22 cellular contexts compared by ENCODE assay signal in genomic region chr7:39642896-39643295, GRCh38.
"Had no signal": no experiment of that assay in that cellular context is flagged by ENCODE, and none has a peak within 500 bp of the region (broad histone marks: within the 10 kb centered on the region; RNA-seq: fewer than 3 reads in every experiment).

No MANE protein-coding gene starts in this region.

- H3K4me1 ChIP-seq: ascending aorta, uterus had no signal

- DNase-seq: activated CD4-positive, alpha-beta memory T cell treated with anti-CD3 and anti-CD28 coated beads, Interleukin-2, amount 10 ng/mL, durations not matched to agents 7 days and 5 days; activated CD4-positive, alpha-beta T cell treated with anti-CD3 and anti-CD28 coated beads for 4 hours; activated CD4-positive, CD25-positive, alpha-beta regulatory T cell; activated gamma-delta T cell; activated naive CD4-positive, alpha-beta T cell treated with anti-CD3 and anti-CD28 coated beads, Interleukin-2, amount 50 U/mL, for 16 hours; central memory CD4-positive, alpha-beta T cell; foreskin fibroblast; naive thymus-derived CD4-positive, alpha-beta T cell; spleen; stimulated activated CD4-positive, alpha-beta T cell treated with anti-CD3 and anti-CD28 coated beads, Interleukin-4, amount 100 ng/mL, for 1 hour; stimulated activated naive CD4-positive, alpha-beta T cell; T1000; testis; trophoblast cell; uterus had no signal

- H3K36me3 ChIP-seq: ascending aorta, uterus had no signal

- ATAC-seq: left lobe of liver; naive thymus-derived CD4-positive, alpha-beta T cell had no signal

- FAIRE-seq: colon, keratinocyte had no signal

- H3K4me3 Mint-ChIP-seq: activated CD4-positive, alpha-beta memory T cell treated with anti-CD3 and anti-CD28 coated beads, Interleukin-2, amount 10 ng/mL, durations not matched to agents 7 days and 5 days; activated T-helper 1 cell treated with anti-CD3 and anti-CD28 coated beads, Interleukin-12 subunit alpha, Interleukin-12 subunit beta, Interleukin-2, Interleukin-4 antibody, amounts not matched to agents 30 ng/mL and 10 ng/mL and 1 ng/mL, durations not matched to agents 14 hours and 24 hours and 36 hours had no signal

- H3K27me3 ChIP-seq: ascending aorta, spleen, testis, uterus had no signal

- H3K27ac Mint-ChIP-seq: activated CD4-positive, alpha-beta memory T cell treated with anti-CD3 and anti-CD28 coated beads, Interleukin-2, amount 10 ng/mL, durations not matched to agents 7 days and 5 days; activated T-helper 1 cell treated with anti-CD3 and anti-CD28 coated beads, Interleukin-12 subunit alpha, Interleukin-12 subunit beta, Interleukin-2, Interleukin-4 antibody, amounts not matched to agents 30 ng/mL and 10 ng/mL and 1 ng/mL, durations not matched to agents 14 hours and 24 hours and 36 hours; progenitor cell of endocrine pancreas had no signal

- H3K4me3 ChIP-seq: ascending aorta, lung, spleen, testis, uterus had no signal

- H3K27ac ChIP-seq: ascending aorta, spleen, testis, uterus had no signal

- H3K9me3 Mint-ChIP-seq: activated CD4-positive, alpha-beta memory T cell treated with anti-CD3 and anti-CD28 coated beads, Interleukin-2, amount 10 ng/mL, durations not matched to agents 7 days and 5 days; activated T-helper 1 cell treated with anti-CD3 and anti-CD28 coated beads, Interleukin-12 subunit alpha, Interleukin-12 subunit beta, Interleukin-2, Interleukin-4 antibody, amounts not matched to agents 30 ng/mL and 10 ng/mL and 1 ng/mL, durations not matched to agents 14 hours and 24 hours and 36 hours; naive thymus-derived CD4-positive, alpha-beta T cell had no signal

- H3K27me3 Mint-ChIP-seq: activated CD4-positive, alpha-beta memory T cell treated with anti-CD3 and anti-CD28 coated beads, Interleukin-2, amount 10 ng/mL, durations not matched to agents 7 days and 5 days; naive thymus-derived CD4-positive, alpha-beta T cell; progenitor cell of endocrine pancreas had no signal

- H3K9me3 ChIP-seq: ascending aorta, spleen, testis, uterus had no signal
